ENCODE assay signal across 1 cellular context in genomic region chr14:54686871-54687749, GRCh38.
TF ChIP-seq lines count a peak whose summit lies in the region.

No MANE protein-coding gene starts in this region.

TF ChIP-seq in H1, 55 proteins besides CTCF, POLR2A, EP300 and RAD21:
- TF ChIP-seq SP4 (IDR thresholded peaks at IDR 0.05; ENCODE audit: low read length) (no peak), TAF1 (IDR thresholded peaks at IDR 0.05; ENCODE audit: low read depth, low read length) (no peak), SIRT6 (IDR thresholded peaks at IDR 0.05; ENCODE audit: low read length) (no peak), CREB1 (IDR thresholded peaks at IDR 0.05) (no peak), MAFK (IDR thresholded peaks at IDR 0.05; ENCODE audit: low read depth, low read length) (no peak), BCL11A (IDR thresholded peaks at IDR 0.05; ENCODE audit: low read depth in 2 of 2, low read length in 2 of 2) (no peak), SIN3A (conservative IDR thresholded peaks at IDR 0.05 in 1 of 2, IDR thresholded peaks at IDR 0.05 in 1 of 2; ENCODE audit: low read depth in 1 of 2, low read length in 2 of 2) (no peak), MAX (IDR thresholded peaks at IDR 0.05) (no peak), CTBP2 (IDR thresholded peaks at IDR 0.05; ENCODE audit: borderline replicate concordance, insufficient read depth, insufficient read length, low read length) (no peak), NRF1 (IDR thresholded peaks at IDR 0.05; ENCODE audit: low read depth, low read length) (no peak), RFX5 (IDR thresholded peaks at IDR 0.05; ENCODE audit: borderline replicate concordance, low read depth, low read length) (no peak), PHF8 (conservative IDR thresholded peaks at IDR 0.05; ENCODE audit: low read depth, low read length) (no peak)
TF ChIP-seq in H1: peak in this region for 0.
